ENCODE assay signal across 18 cellular contexts in the genomic region with DNA sequence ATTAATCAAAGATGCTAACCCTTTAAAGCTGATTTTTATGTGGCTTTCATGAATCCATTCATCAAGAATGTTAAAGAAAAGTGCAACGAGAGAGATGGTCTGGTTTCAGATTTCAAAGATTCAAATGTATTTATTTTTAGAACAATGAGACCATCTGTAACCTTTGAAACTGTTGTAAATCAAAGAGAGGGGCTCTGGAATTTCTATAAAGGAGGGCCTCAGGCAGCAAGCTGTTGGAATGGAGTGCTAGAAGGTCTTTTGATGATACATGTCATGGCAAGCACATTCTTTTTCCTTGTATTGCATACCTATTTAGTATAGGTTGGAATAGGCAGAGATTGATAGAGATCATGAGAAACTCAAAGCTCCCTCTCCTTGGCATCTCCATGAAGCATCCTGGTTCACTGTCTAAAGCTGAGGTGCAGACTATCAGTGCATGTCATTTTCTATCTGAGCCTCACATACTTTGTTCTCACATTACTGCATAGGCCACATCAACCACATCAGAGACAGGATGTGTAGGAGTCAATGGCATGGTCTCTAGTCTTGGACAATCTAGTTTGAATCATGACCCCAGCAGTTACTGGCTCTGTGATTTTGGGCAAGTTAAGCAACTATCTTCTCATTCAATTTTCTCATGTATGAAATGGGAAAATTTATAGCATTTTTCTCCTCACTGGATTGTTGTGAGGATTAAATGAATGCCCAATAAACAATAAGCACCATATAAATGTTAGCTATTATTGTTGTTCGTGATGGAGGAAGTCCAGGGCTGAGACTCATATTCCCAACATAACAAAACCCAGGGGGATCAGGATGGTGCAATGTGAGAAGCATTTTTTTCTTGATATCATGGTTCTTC.
DNase-seq lines count a peak whose midpoint lies in the region; ATAC-seq and TF ChIP-seq lines count a peak whose summit lies in the region.
"Had no signal": no experiment of that assay in that cellular context is flagged by ENCODE, and none has a peak within 500 bp of the region (broad histone marks: within the 10 kb centered on the region; RNA-seq: fewer than 3 reads in every experiment).

No MANE protein-coding gene starts in this region.

- peaks cover 59% of the 10 kb centered on the region for H3K4me1 Mint-ChIP-seq in mesothelial cell of epicardium
- H3K4me1 Mint-ChIP-seq in activated naive CD8-positive, alpha-beta T cell treated with anti-CD3 and anti-CD28 coated beads, Interleukin-2, amount 50 U/mL, for 24 hours = no peaks in the 10 kb centered on the region
- H3K4me1 Mint-ChIP-seq: CD4-positive, alpha-beta memory T cell; stimulated activated naive CD8-positive, alpha-beta T cell treated with anti-CD3 and anti-CD28 coated beads, Interleukin-15, amount 100 ng/mL, for 72 hours had no signal

- TF ChIP-seq CTCF in astrocyte of the spinal cord (IDR thresholded peaks at IDR 0.05; ENCODE audit: low read depth, low read length) (no peak), mesothelial cell of epicardium (IDR thresholded peaks at IDR 0.05; ENCODE audit: unreplicated experiment) (no peak), ovary (IDR thresholded peaks at IDR 0.05) (no peak)

- in situ Hi-C loops in astrocyte of the spinal cord (cut with HindIII; ENCODE audit: low sequenced_read_pairs) = no loop called here

- peak overlapping the region; percentile 80 for H3K27ac Mint-ChIP-seq in mesothelial cell of epicardium
- H3K27ac Mint-ChIP-seq in activated naive CD8-positive, alpha-beta T cell treated with anti-CD3 and anti-CD28 coated beads, Interleukin-2, amount 50 U/mL, for 24 hours = no peak overlapping the region
- H3K27ac Mint-ChIP-seq: CD4-positive, alpha-beta memory T cell had no signal

- H3K36me3 Mint-ChIP-seq in mesothelial cell of epicardium = no peaks in the 10 kb centered on the region
- H3K36me3 Mint-ChIP-seq in activated naive CD8-positive, alpha-beta T cell treated with anti-CD3 and anti-CD28 coated beads, Interleukin-2, amount 50 U/mL, for 24 hours (ENCODE audit: low read depth) = no peaks in the 10 kb centered on the region
- H3K36me3 Mint-ChIP-seq: CD4-positive, alpha-beta memory T cell had no signal

- DNase-seq in DMS 273 treated with DMSO at 0.1 percent for 48 hours (lab: John Stamatoyannopoulos, UW) (peak; percentile 5), HT1080 (ENCODE audit: low read depth) (peak; percentile 77), astrocyte of the spinal cord (ENCODE audit: low read depth, low spot score) (peak; percentile 71), mesothelial cell of epicardium (ENCODE audit: low spot score in 2 of 2, unreplicated experiment in 2 of 2) (no peak), pons (ENCODE audit: low spot score) (no peak), ovary (no peak)
- no peak for DNase-seq in activated naive CD8-positive, alpha-beta T cell treated with anti-CD3 and anti-CD28 coated beads, Interleukin-2, amount 50 U/mL, for 24 hours
- DNase-seq: activated T-cell treated with anti-CD3 and anti-CD28 coated beads for 4 hours; CD4-positive, alpha-beta memory T cell; erythroblast; NCI-H2081 treated with DMSO at 0.1 percent for 48 hours; PC-3; stimulated activated CD4-positive, alpha-beta T cell treated with anti-CD3 and anti-CD28 coated beads, Interleukin-2, amount 100 ng/mL, for 48 hours; stimulated activated naive CD8-positive, alpha-beta T cell treated with anti-CD3 and anti-CD28 coated beads, Interleukin-15, amount 100 ng/mL, for 72 hours had no signal

- no peaks in the 10 kb centered on the region for H3K27me3 ChIP-seq in ovary
- H3K27me3 ChIP-seq: neutrophil had no signal

- WGBS in ovary, 3 donors = 20 to 36% (median 28%) methylated on average over 2 of the region's 2 CpGs

- TF ChIP-seq EP300 in ovary (IDR thresholded peaks at IDR 0.05) = no peak

- H3K9me3 ChIP-seq in ovary = no peaks in the 10 kb centered on the region
- H3K9me3 ChIP-seq: neutrophil had no signal

- TF ChIP-seq POLR2A in ovary (IDR thresholded peaks at IDR 0.05) = no peak

- no peak overlapping the region for H3K4me3 ChIP-seq in astrocyte of the spinal cord (ENCODE audit: low read depth, low read length)
- no peak overlapping the region for H3K4me3 ChIP-seq in ovary

- H3K4me1 ChIP-seq in ovary (ENCODE audit: insufficient read depth) = no peaks in the 10 kb centered on the region

- H3K27me3 Mint-ChIP-seq in mesothelial cell of epicardium (ENCODE audit: low read depth) = no peaks in the 10 kb centered on the region
- no peaks in the 10 kb centered on the region for H3K27me3 Mint-ChIP-seq in activated naive CD8-positive, alpha-beta T cell treated with anti-CD3 and anti-CD28 coated beads, Interleukin-2, amount 50 U/mL, for 24 hours
- H3K27me3 Mint-ChIP-seq: CD4-positive, alpha-beta memory T cell; stimulated activated naive CD8-positive, alpha-beta T cell treated with anti-CD3 and anti-CD28 coated beads, Interleukin-15, amount 100 ng/mL, for 72 hours had no signal

- no peaks in the 10 kb centered on the region for H3K9me3 Mint-ChIP-seq in mesothelial cell of epicardium
- no peaks in the 10 kb centered on the region for H3K9me3 Mint-ChIP-seq in activated naive CD8-positive, alpha-beta T cell treated with anti-CD3 and anti-CD28 coated beads, Interleukin-2, amount 50 U/mL, for 24 hours
- H3K9me3 Mint-ChIP-seq: CD4-positive, alpha-beta memory T cell; stimulated activated naive CD8-positive, alpha-beta T cell treated with anti-CD3 and anti-CD28 coated beads, Interleukin-15, amount 100 ng/mL, for 72 hours had no signal

- ATAC-seq in activated naive CD8-positive, alpha-beta T cell treated with anti-CD3 and anti-CD28 coated beads, Interleukin-2, amount 50 U/mL, for 24 hours = no peak
- ATAC-seq in HG03108 (IDR thresholded peaks at IDR 0.05; ENCODE audit: unreplicated experiment) = no peak
- ATAC-seq: left lobe of liver; PC-3; stimulated activated naive CD8-positive, alpha-beta T cell treated with anti-CD3 and anti-CD28 coated beads, Interleukin-15, amount 100 ng/mL, for 72 hours had no signal

- H3K36me3 ChIP-seq in ovary = no peaks in the 10 kb centered on the region
- H3K36me3 ChIP-seq: neutrophil had no signal

- H3K27ac ChIP-seq in ovary = no peak overlapping the region
- H3K27ac ChIP-seq: neutrophil, VCaP had no signal

- intact Hi-C loops in ovary (cut with DNase I) = no loop called here

- H3K4me3 Mint-ChIP-seq in mesothelial cell of epicardium = no peak overlapping the region
- H3K4me3 Mint-ChIP-seq in activated naive CD8-positive, alpha-beta T cell treated with anti-CD3 and anti-CD28 coated beads, Interleukin-2, amount 50 U/mL, for 24 hours = no peak overlapping the region
- H3K4me3 Mint-ChIP-seq: CD4-positive, alpha-beta memory T cell; stimulated activated naive CD8-positive, alpha-beta T cell treated with anti-CD3 and anti-CD28 coated beads, Interleukin-15, amount 100 ng/mL, for 72 hours had no signal

Comparison
In these comparisons a context has a peak if more than half of its experiments do, and no peak if none do; other contexts are left out.
1. DNase-seq: peak in DMS 273 treated with DMSO at 0.1 percent for 48 hours (single experiment), HT1080 (single experiment) and astrocyte of the spinal cord (single experiment); none in mesothelial cell of epicardium (0 of 2), activated naive CD8-positive, alpha-beta T cell treated with anti-CD3 and anti-CD28 coated beads, Interleukin-2, amount 50 U/mL, for 24 hours (single experiment), pons (single experiment) and ovary (0 of 5).